ENCODE assay signal across 17 cellular contexts in the genomic region with DNA sequence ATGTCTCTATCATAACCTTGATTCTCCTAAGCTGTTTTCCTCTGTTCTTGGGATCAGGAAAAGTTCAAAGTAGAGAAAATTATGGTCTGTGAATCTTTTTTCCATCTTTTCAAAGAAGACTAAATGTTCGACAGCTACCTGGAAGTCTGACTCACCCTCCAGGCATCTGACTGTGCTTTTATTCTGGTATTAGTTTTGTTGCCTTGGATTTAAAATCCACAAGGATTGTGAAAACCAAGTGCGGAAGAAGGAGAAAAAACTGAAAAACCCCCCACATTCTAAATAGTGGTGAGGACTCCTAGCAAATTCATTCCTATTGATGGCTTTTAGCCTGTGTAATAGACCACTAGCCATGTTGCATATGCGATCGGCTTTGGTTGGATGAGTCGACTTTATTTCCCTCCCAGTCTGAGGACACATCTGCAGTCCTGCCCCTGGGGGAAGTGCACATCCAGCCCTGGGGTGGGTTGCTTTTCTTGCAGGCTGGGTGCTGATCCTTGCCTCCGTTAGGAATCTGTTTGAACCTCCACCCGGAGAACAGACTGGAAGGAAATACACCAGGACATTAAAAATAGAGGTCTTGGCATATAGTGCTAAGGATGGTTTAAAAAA. TPM values are rescaled to one million over a fixed set of nuclear protein-coding genes. Genes with fewer than 3 reads are reported as not detected.
A peak's percentile ranks its signal among the peaks of the same experiment; 100 is the strongest.
DNase-seq lines count a peak whose midpoint lies in the region; ATAC-seq lines count a peak whose summit lies in the region.
"Had no signal": no experiment of that assay in that cellular context is flagged by ENCODE, and none has a peak within 500 bp of the region (broad histone marks: within the 10 kb centered on the region; RNA-seq: fewer than 3 reads in every experiment).

No MANE protein-coding gene starts in this region.

- ATAC-seq in GM18907 (IDR thresholded peaks at IDR 0.05; ENCODE audit: unreplicated experiment) (no peak), T-helper 17 cell (no peak)
- ATAC-seq: activated CD4-positive, alpha-beta T cell treated with anti-CD3 and anti-CD28 coated beads for 36 hours had no signal

- no peaks in the 10 kb centered on the region for H3K9me3 ChIP-seq in BLaER1 treated with 17β-estradiol and CSF1 and Interleukin-3, amounts not matched to agents 10 nM and 100 nM (replicated peaks in 1 of 11)
- H3K9me3 ChIP-seq in HUES48 (ENCODE audit: control insufficient read depth, insufficient read depth, low read length) (no peaks in the 10 kb centered on the region), muscle layer of colon (ENCODE audit: low read length) (no peaks in the 10 kb centered on the region), T-helper 17 cell (ENCODE audit: control insufficient read depth, low read length, poor library complexity, severe bottlenecking) (no peaks in the 10 kb centered on the region)
- H3K9me3 ChIP-seq: BE2C, SJSA1, transverse colon had no signal

- H3K27ac Mint-ChIP-seq in T-helper 17 cell = no peak overlapping the region
- H3K27ac Mint-ChIP-seq: activated CD4-positive, alpha-beta T cell treated with anti-CD3 and anti-CD28 coated beads for 36 hours; activated T-helper 1 cell treated with anti-CD3 and anti-CD28 coated beads, Interleukin-12 subunit alpha, Interleukin-12 subunit beta, Interleukin-2, Interleukin-4 antibody, amounts not matched to agents 30 ng/mL and 10 ng/mL and 1 ng/mL, durations not matched to agents 14 hours and 24 hours and 36 hours; immature natural killer cell had no signal

- H4K20me1 ChIP-seq in BLaER1 treated with 17β-estradiol and CSF1 and Interleukin-3, amounts not matched to agents 10 nM and 100 nM = peaks cover 0 to 99% (median 62%) of the 10 kb centered on the region in 11 experiments; a peak in 18 of 22 replicates

- H3K9ac ChIP-seq in BLaER1 treated with 17β-estradiol and CSF1 and Interleukin-3, amounts not matched to agents 10 nM and 100 nM = peak overlapping the region in 2 of 11 experiments; percentile 37 to 45; a peak in 3 of 22 replicates
- H3K9ac ChIP-seq in HUES48 (ENCODE audit: low read depth, low read length) (no peak overlapping the region), muscle layer of colon (ENCODE audit: low read length) (no peak overlapping the region)

- no peaks in the 10 kb centered on the region for H3K36me3 Mint-ChIP-seq in T-helper 17 cell (ENCODE audit: low read depth)
- H3K36me3 Mint-ChIP-seq: immature natural killer cell had no signal

- H3K27me3 Mint-ChIP-seq in T-helper 17 cell = no peaks in the 10 kb centered on the region
- H3K27me3 Mint-ChIP-seq: activated CD4-positive, alpha-beta T cell treated with anti-CD3 and anti-CD28 coated beads for 36 hours had no signal

- H3K4me2 ChIP-seq in BLaER1 treated with 17β-estradiol and CSF1 and Interleukin-3, amounts not matched to agents 10 nM and 100 nM = peak overlapping the region; percentile 57 to 87 (median 72)

- DNase-seq in dermis microvascular lymphatic vessel endothelial cell (ENCODE audit: low read depth in 2 of 2) (peak; percentile 34), SKM-1 treated with dmso at 0.1 percent for 144 hours (lab: John Stamatoyannopoulos, UW; ENCODE audit: unreplicated experiment) (no peak), SK-N-DZ (ENCODE audit: low spot score) (no peak), T-helper 17 cell (no peak)
- DNase-seq: activated CD4-positive, alpha-beta T cell treated with anti-CD3 and anti-CD28 coated beads for 36 hours; BE2C; DMS153; erythroblast; immature natural killer cell; NCI-H510A treated with DMSO at 0.1 percent for 48 hours; transverse colon had no signal

- no peak overlapping the region; a peak in 2 of 20 replicates for H3K4me3 ChIP-seq in BLaER1 treated with 17β-estradiol and CSF1 and Interleukin-3, amounts not matched to agents 10 nM and 100 nM
- H3K4me3 ChIP-seq in HUES48 (ENCODE audit: low read depth, low read length) = no peak overlapping the region
- peak overlapping the region in 1 of 2 donors; percentile 6 for H3K4me3 ChIP-seq in muscle layer of colon (ENCODE audit: low read depth in 1 of 2, low read length in 2 of 2)
- H3K4me3 ChIP-seq: SJSA1, transverse colon had no signal

- H3K4me1 ChIP-seq in BLaER1 treated with 17β-estradiol and CSF1 and Interleukin-3, amounts not matched to agents 10 nM and 100 nM = peaks cover 32 to 98% (median 89%) of the 10 kb centered on the region in 10 experiments
- 0 out of 2 replicates have a peak, but pooled peaks cover 13% of the 10 kb centered on the region for H3K4me1 ChIP-seq in HUES48 (ENCODE audit: control insufficient read depth, insufficient read depth, low read length)
- peaks cover 26% of the 10 kb centered on the region for H3K4me1 ChIP-seq in muscle layer of colon (ENCODE audit: insufficient read depth, low read length)
- H3K4me1 ChIP-seq: BE2C, SJSA1 had no signal

- H3K27me3 ChIP-seq in BLaER1 treated with 17β-estradiol and CSF1 and Interleukin-3, amounts not matched to agents 10 nM and 100 nM = no peaks in the 10 kb centered on the region
- H3K27me3 ChIP-seq in HUES48 (ENCODE audit: control insufficient read depth, insufficient read depth, low read length) = no peaks in the 10 kb centered on the region
- H3K27me3 ChIP-seq in muscle layer of colon (ENCODE audit: control insufficient read depth in 1 of 2, insufficient read depth in 2 of 2, low read length in 2 of 2) = no peaks in the 10 kb centered on the region
- H3K27me3 ChIP-seq: BE2C, SJSA1, transverse colon had no signal

- no peaks in the 10 kb centered on the region for H3K4me1 Mint-ChIP-seq in T-helper 17 cell
- H3K4me1 Mint-ChIP-seq: activated CD4-positive, alpha-beta T cell treated with anti-CD3 and anti-CD28 coated beads for 36 hours; immature natural killer cell had no signal

- H3K36me3 ChIP-seq in BLaER1 treated with 17β-estradiol and CSF1 and Interleukin-3, amounts not matched to agents 10 nM and 100 nM = peaks cover 0 to 27% (median 15%) of the 10 kb centered on the region in 11 experiments; a peak in 11 of 22 replicates
- H3K36me3 ChIP-seq in HUES48 (ENCODE audit: control insufficient read depth, insufficient read depth, low read length) (no peaks in the 10 kb centered on the region), muscle layer of colon (ENCODE audit: insufficient read depth, low read length) (no peaks in the 10 kb centered on the region)
- H3K36me3 ChIP-seq: BE2C, SJSA1, transverse colon had no signal

- H3K27ac ChIP-seq in BLaER1 treated with 17β-estradiol and CSF1 and Interleukin-3, amounts not matched to agents 10 nM and 100 nM = peak overlapping the region in 6 of 11 experiments; percentile 15 to 64 (median 54); a peak in 10 of 22 replicates
- H3K27ac ChIP-seq in HUES48 (ENCODE audit: low read depth, low read length) (peak overlapping the region; percentile 17), muscle layer of colon (ENCODE audit: low read depth, low read length) (peak overlapping the region; percentile 67)
- H3K27ac ChIP-seq: SJSA1 had no signal

- H3K4me3 Mint-ChIP-seq in T-helper 17 cell = no peak overlapping the region
- H3K4me3 Mint-ChIP-seq: activated CD4-positive, alpha-beta T cell treated with anti-CD3 and anti-CD28 coated beads for 36 hours; activated T-helper 1 cell treated with anti-CD3 and anti-CD28 coated beads, Interleukin-12 subunit alpha, Interleukin-12 subunit beta, Interleukin-2, Interleukin-4 antibody, amounts not matched to agents 30 ng/mL and 10 ng/mL and 1 ng/mL, durations not matched to agents 14 hours and 24 hours and 36 hours; immature natural killer cell had no signal

RNA-seq across cellular contexts. Expression of a gene that starts 16.9 kb away (rescaled TPM):
- total RNA-seq in dermis microvascular lymphatic vessel endothelial cell (6.7 and 20.9 TPM in 2 replicates), T-helper 17 cell (100 to 1,000 TPM; 112 to 120 TPM)
- polyA plus RNA-seq in SK-N-DZ (2014; cell fraction: cytosol; rRNA removed) = 4.4 and 6.2 TPM in 2 replicates
- 4.9 and 6.1 TPM in 2 replicates for polyA plus RNA-seq in SK-N-DZ (2014; cell fraction: nucleus; rRNA removed)

Comparison
In these comparisons a context has a peak if more than half of its experiments do, and no peak if none do; other contexts are left out.
1. H3K27ac ChIP-seq: peak in every context shown above with its lines; median percentile 67 in muscle layer of colon; 54 in BLaER1 treated with 17β-estradiol and CSF1 and Interleukin-3, amounts not matched to agents 10 nM and 100 nM; 17 in HUES48.
2. DNase-seq: peak in dermis microvascular lymphatic vessel endothelial cell (2 of 2); none in SKM-1 treated with dmso at 0.1 percent for 144 hours (single experiment), SK-N-DZ (single experiment) and T-helper 17 cell (0 of 3).